Comparison of ENCODE assay signal across 27 cellular contexts in the genomic region with DNA sequence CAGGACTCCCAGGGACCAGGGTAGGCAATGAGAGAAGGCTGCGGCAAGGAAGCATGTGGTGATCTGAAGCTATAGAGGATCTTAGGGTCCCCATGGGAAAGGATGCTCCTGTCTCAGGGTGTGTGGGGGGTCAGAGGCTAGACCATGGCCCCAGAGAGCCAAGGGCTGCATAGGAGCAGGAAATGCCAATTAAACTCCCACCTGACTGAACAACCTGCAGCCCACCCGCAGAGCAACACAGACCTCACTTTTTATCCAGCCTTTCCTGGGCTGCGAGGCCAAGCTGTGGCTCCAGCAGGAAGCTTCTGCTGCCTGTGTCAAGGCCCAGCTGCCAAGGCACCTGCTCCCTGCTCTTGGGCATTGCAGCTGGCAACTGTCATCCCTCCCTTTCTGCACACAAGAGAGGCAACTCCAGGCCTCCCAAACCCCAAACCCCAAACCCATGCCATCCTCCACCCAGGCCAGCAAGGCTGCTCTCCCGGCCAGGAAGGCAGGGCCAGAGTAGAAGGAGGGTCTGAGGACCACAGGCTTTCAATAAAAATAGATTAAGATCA.
DNase-seq lines count a peak whose midpoint lies in the region; ATAC-seq lines count a peak whose summit lies in the region.
"Had no signal": no experiment of that assay in that cellular context is flagged by ENCODE, and none has a peak within 500 bp of the region (broad histone marks: within the 10 kb centered on the region; RNA-seq: fewer than 3 reads in every experiment).

No MANE protein-coding gene starts in this region.

- H3K4me1 ChIP-seq in rectal smooth muscle tissue (ENCODE audit: control insufficient read depth, insufficient read depth, low read length), result peaks cover 3% of the 10 kb centered on the region
- H3K4me1 ChIP-seq: adrenal gland, parathyroid adenoma had no signal

- no peak overlapping the region for H3K4me3 ChIP-seq in rectal smooth muscle tissue (ENCODE audit: low read length)
- H3K4me3 ChIP-seq: adrenal gland, right atrium auricular region, spleen had no signal

- no peaks in the 10 kb centered on the region for H3K36me3 ChIP-seq in rectal smooth muscle tissue (ENCODE audit: control insufficient read depth, insufficient read depth, low read length)
- H3K36me3 ChIP-seq: adrenal gland, right atrium auricular region, spleen had no signal

- peak overlapping the region; percentile 16 for H3K27ac ChIP-seq in rectal smooth muscle tissue (ENCODE audit: low read depth, low read length)
- H3K27ac ChIP-seq: adrenal gland, parathyroid adenoma, right atrium auricular region, spleen had no signal

- H3K27me3 ChIP-seq in rectal smooth muscle tissue (ENCODE audit: control insufficient read depth, insufficient read depth, low read length), result no peaks in the 10 kb centered on the region
- H3K27me3 ChIP-seq: adrenal gland, right atrium auricular region, spleen had no signal

- no peak for ATAC-seq in HG02970 (IDR thresholded peaks at IDR 0.05; ENCODE audit: low FRiP score, unreplicated experiment)
- ATAC-seq: activated CD4-positive, CD25-positive, alpha-beta regulatory T cell treated with anti-CD3 and anti-CD28 coated beads, Interleukin-2, amount 50 U/mL, for 24 hours; activated T-cell treated with anti-CD3 and anti-CD28 coated beads, Interleukin-2, amount 50 U/mL, for 72 hours had no signal

- DNase-seq in NCI-H2107 treated with DMSO at 0.1 percent for 48 hours (lab: John Stamatoyannopoulos, UW; ENCODE audit: unreplicated experiment) (peak; percentile 8), NCI-H2107 (lab: John Stamatoyannopoulos, UW) (no peak), LHCN-M2 (ENCODE audit: low read depth) (peak; percentile 35), SHP77 (lab: John Stamatoyannopoulos, UW) (peak; percentile 28 to 71), NCI-H187 (lab: John Stamatoyannopoulos, UW) (no peak)
- no peak for DNase-seq in central memory CD4-positive, alpha-beta T cell
- DNase-seq: activated CD4-positive, alpha-beta T cell treated with anti-CD3 and anti-CD28 coated beads, Interleukin-2, amount 50 U/mL, for 48 hours; activated naive CD4-positive, alpha-beta T cell; activated T-cell treated with anti-CD3 and anti-CD28 coated beads, Interleukin-2, amount 50 U/mL, for 72 hours; CD4-positive, alpha-beta T cell; glutamatergic neuron; H7; Kasumi-1; mammary epithelial cell; NCI-H1105; NCI-H2029; NCI-H226; NCI-H82; spleen; stimulated activated CD4-positive, alpha-beta T cell treated with anti-CD3 and anti-CD28 coated beads, Interleukin-2, amount 100 ng/mL, for 24 hours; stimulated activated CD8-positive, alpha-beta memory T cell treated with anti-CD3 and anti-CD28 coated beads, Interleukin-4, amount 100 ng/mL, for 48 hours had no signal

- H3K9ac ChIP-seq in rectal smooth muscle tissue (ENCODE audit: low read length), result no peak overlapping the region
- H3K9ac ChIP-seq: parathyroid adenoma had no signal

Comparison
In these comparisons a context has a peak if more than half of its experiments do, and no peak if none do; other contexts are left out.
1. DNase-seq: peak in NCI-H2107 treated with DMSO at 0.1 percent for 48 hours (single experiment), LHCN-M2 (single experiment) and SHP77 (2 of 2); none in NCI-H2107 (single experiment), central memory CD4-positive, alpha-beta T cell (single experiment) and NCI-H187 (0 of 2).